8 cellular contexts compared by ENCODE assay signal in genomic region chr10:121753726-121754476, GRCh38.
A peak's percentile ranks its signal among the peaks of the same experiment; 100 is the strongest.
DNase-seq lines count a peak whose midpoint lies in the region; ATAC-seq and TF ChIP-seq lines count a peak whose summit lies in the region.

No MANE protein-coding gene starts in this region.

- no peaks in the 10 kb centered on the region for H3K27me3 ChIP-seq in esophagus squamous epithelium
- H3K27me3 ChIP-seq in aorta (ENCODE audit: control insufficient read depth in 1 of 2, insufficient read depth in 2 of 2, low read length in 1 of 2), result no peaks in the 10 kb centered on the region
- no peaks in the 10 kb centered on the region for H3K27me3 ChIP-seq in naive thymus-derived CD4-positive, alpha-beta T cell (ENCODE audit: control insufficient read depth in 2 of 2, insufficient read depth in 2 of 2, low read length in 2 of 2)

- WGBS in esophagus squamous epithelium, 2 donors, result 22 to 24% methylated on average over 6 of the region's 6 CpGs
- whole genome bisulfite sequencing in aorta, 2 donors, result 60 to 64% methylated on average over 6 of the region's 6 CpGs

- ATAC-seq in GM18517 (IDR thresholded peaks at IDR 0.05; ENCODE audit: unreplicated experiment), result peak; percentile 90
- ATAC-seq in HG02885 (IDR thresholded peaks at IDR 0.05; ENCODE audit: poor library complexity, unreplicated experiment), result peak; percentile 88
- ATAC-seq in aorta (ENCODE audit: low FRiP score), result peak; percentile 38
- no peak for ATAC-seq in naive thymus-derived CD4-positive, alpha-beta T cell

- H3K9me3 ChIP-seq in esophagus squamous epithelium (peaks cover 0 to 25% (median 15%) of the 10 kb centered on the region in 3 donors), aorta (ENCODE audit: control insufficient read depth, low read length) (peaks cover 3% of the 10 kb centered on the region)
- peaks cover 0 to 8% (median 0%) of the 10 kb centered on the region in 3 experiments for H3K9me3 ChIP-seq in naive thymus-derived CD4-positive, alpha-beta T cell (ENCODE audit: control insufficient read depth in 2 of 3, low read length in 3 of 3)

- no peak overlapping the region for H3K4me3 Mint-ChIP-seq in naive thymus-derived CD4-positive, alpha-beta T cell

- DNase-seq in AG09309 (ENCODE audit: low read depth), result peak; percentile 46
- DNase-seq in NOMO-1 treated with DMSO at 0.1 percent for 48 hours (lab: John Stamatoyannopoulos, UW; ENCODE audit: unreplicated experiment), result peak; percentile 38
- DNase-seq in esophagus squamous epithelium (lab: John Stamatoyannopoulos, UW), result no peak
- no peak for DNase-seq in aorta
- DNase-seq in islet precursor cell, result no peak
- no peak for DNase-seq in naive thymus-derived CD4-positive, alpha-beta T cell

- H3K36me3 ChIP-seq in esophagus squamous epithelium, result peaks cover 0 to 25% (median 5%) of the 10 kb centered on the region in 3 donors
- H3K36me3 ChIP-seq in aorta (ENCODE audit: control insufficient read depth in 1 of 2, insufficient read depth in 2 of 2, low read length in 1 of 2), result no peaks in the 10 kb centered on the region
- H3K36me3 ChIP-seq in naive thymus-derived CD4-positive, alpha-beta T cell (ENCODE audit: control insufficient read depth in 2 of 3, insufficient read depth in 3 of 3, low read length in 3 of 3), result no peaks in the 10 kb centered on the region

- TF ChIP-seq POLR2A in esophagus squamous epithelium (IDR thresholded peaks at IDR 0.05), result no peak

- peaks cover 0 to 15% (median 3%) of the 10 kb centered on the region in 7 donors for H3K4me1 Mint-ChIP-seq in naive thymus-derived CD4-positive, alpha-beta T cell

- intact Hi-C loops in esophagus squamous epithelium (cut with DNase I) (no loop called here), aorta (cut with DNase I) (no loop called here)
- intact Hi-C loops in naive thymus-derived CD4-positive, alpha-beta T cell (cut with micrococcal nuclease), result no loop called here

- peak; percentile 35 for TF ChIP-seq CTCF in AG09309 (IDR thresholded peaks at IDR 0.05; ENCODE audit: control insufficient read depth, insufficient read depth, low read depth, low read length, missing control alignments)
- peak in 2 of 6 experiments; percentile 21 to 39 for TF ChIP-seq CTCF in esophagus squamous epithelium (IDR thresholded peaks at IDR 0.05)

- H3K27ac Mint-ChIP-seq in naive thymus-derived CD4-positive, alpha-beta T cell, result no peak overlapping the region

- peaks cover 11 to 47% (median 22%) of the 10 kb centered on the region in 11 donors for H3K9me3 Mint-ChIP-seq in naive thymus-derived CD4-positive, alpha-beta T cell

- H3K27ac ChIP-seq in esophagus squamous epithelium, result peak overlapping the region in 3 of 4 donors; percentile 37 to 73 (median 69)
- no peak overlapping the region for H3K27ac ChIP-seq in aorta (ENCODE audit: low read depth in 1 of 2, low read length in 2 of 2)
- no peak overlapping the region for H3K27ac ChIP-seq in naive thymus-derived CD4-positive, alpha-beta T cell (ENCODE audit: low read depth, low read length)

- CTCF ChIA-PET in naive thymus-derived CD4-positive, alpha-beta T cell (lab: Charles Lee), result no interaction called here

- H3K4me3 ChIP-seq in AG09309 (ENCODE audit: control insufficient read depth, low read depth, low read length) (no peak overlapping the region), esophagus squamous epithelium (no peak overlapping the region), aorta (ENCODE audit: low read length in 2 of 2) (no peak overlapping the region)
- H3K4me3 ChIP-seq in naive thymus-derived CD4-positive, alpha-beta T cell (ENCODE audit: low read length), result no peak overlapping the region

- H3K27me3 Mint-ChIP-seq in naive thymus-derived CD4-positive, alpha-beta T cell, result no peaks in the 10 kb centered on the region

- POLR2A ChIA-PET in naive thymus-derived CD4-positive, alpha-beta T cell (lab: Charles Lee), result no interaction called here

- peaks cover 14 to 63% (median 47%) of the 10 kb centered on the region in 5 donors for H3K36me3 Mint-ChIP-seq in naive thymus-derived CD4-positive, alpha-beta T cell

- H3K4me1 ChIP-seq in esophagus squamous epithelium, result peaks cover 4 to 17% (median 10%) of the 10 kb centered on the region in 3 donors
- H3K4me1 ChIP-seq in aorta (ENCODE audit: control insufficient read depth in 1 of 2, insufficient read depth in 2 of 2, low read length in 2 of 2), result peaks cover 0 to 2% of the 10 kb centered on the region in 2 donors
- no peaks in the 10 kb centered on the region for H3K4me1 ChIP-seq in naive thymus-derived CD4-positive, alpha-beta T cell (ENCODE audit: control insufficient read depth in 2 of 2, insufficient read depth in 2 of 2, low read length in 2 of 2)

Comparison
In these comparisons a context has a peak if more than half of its experiments do, and no peak if none do; other contexts are left out.
1. DNase-seq: peak in AG09309 (single experiment) and NOMO-1 treated with DMSO at 0.1 percent for 48 hours (single experiment); none in esophagus squamous epithelium (single experiment), aorta (0 of 2), islet precursor cell (single experiment) and naive thymus-derived CD4-positive, alpha-beta T cell (0 of 9).
2. H3K27ac ChIP-seq: peak in esophagus squamous epithelium (3 of 4); none in aorta (0 of 2) and naive thymus-derived CD4-positive, alpha-beta T cell (single experiment).